Comparison of ENCODE assay signal across 16 cellular contexts in the genomic region with DNA sequence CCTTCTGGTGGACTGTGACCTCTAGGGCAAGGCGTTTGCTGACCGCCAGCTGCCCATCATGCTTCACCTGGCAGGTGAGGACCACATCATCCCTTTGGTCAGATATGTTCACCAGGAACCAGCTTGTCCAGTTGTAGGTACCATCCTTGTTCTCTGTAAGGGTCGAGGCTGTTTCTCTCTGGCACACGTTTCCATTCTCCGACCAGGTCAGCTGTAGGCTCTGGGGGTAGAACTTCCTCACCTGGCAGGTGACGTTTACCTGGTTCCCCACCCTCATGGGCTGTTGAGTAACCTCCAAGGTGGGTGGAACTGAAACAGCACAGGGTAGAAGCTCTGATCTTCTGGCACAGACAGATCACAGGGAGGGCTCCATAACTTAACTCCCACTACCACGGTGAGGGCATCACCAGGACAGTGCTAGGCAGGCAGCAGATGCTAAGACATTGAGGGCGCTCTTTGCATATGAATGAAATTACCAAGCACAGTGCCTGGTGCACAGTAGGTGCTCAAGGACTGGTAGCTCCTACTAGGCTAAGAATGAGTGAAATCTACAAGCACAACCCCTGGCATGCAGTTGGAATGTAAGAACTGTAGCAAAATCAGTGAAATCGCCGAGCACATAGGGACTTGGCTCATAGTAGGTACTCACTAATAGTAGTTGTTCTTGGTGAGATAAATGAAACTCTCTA. TPM values are rescaled to one million over a fixed set of nuclear protein-coding genes. Genes with fewer than 3 reads are reported as not detected.
A peak's percentile ranks its signal among the peaks of the same experiment; 100 is the strongest.
DNase-seq lines count a peak whose midpoint lies in the region; ATAC-seq and TF ChIP-seq lines count a peak whose summit lies in the region.
"Had no signal": no experiment of that assay in that cellular context is flagged by ENCODE, and none has a peak within 500 bp of the region (broad histone marks: within the 10 kb centered on the region; RNA-seq: fewer than 3 reads in every experiment).

No MANE protein-coding gene starts in this region.

- H3K36me3 Mint-ChIP-seq in activated T-cell treated with anti-CD3 and anti-CD28 coated beads, Interleukin-2, amount 50 U/mL, for 24 hours (ENCODE audit: low read depth): peaks cover 50% of the 10 kb centered on the region
- peaks cover 30% of the 10 kb centered on the region for H3K36me3 Mint-ChIP-seq in activated T-cell treated with anti-CD3 and anti-CD28 coated beads, Interleukin-2, amount 50 U/mL, for 4 hours (ENCODE audit: insufficient read depth)
- peaks cover 56 to 61% of the 10 kb centered on the region in 2 donors for H3K36me3 Mint-ChIP-seq in CD4-positive, alpha-beta memory T cell
- no peaks in the 10 kb centered on the region; the same call in 1 of the 2 replicates for H3K36me3 Mint-ChIP-seq in WTC11
- peaks cover 9 to 67% (median 51%) of the 10 kb centered on the region in 5 donors for H3K36me3 Mint-ChIP-seq in naive thymus-derived CD4-positive, alpha-beta T cell

- POLR2A ChIA-PET in CD4-positive, alpha-beta memory T cell (lab: Charles Lee; ENCODE audit: partially characterized antibody): interaction anchor here (0.6 to 1.4 kb wide), 2 partner anchors 16 to 96 kb away, joined by 3 to 6 read pairs; no protein-coding TSS in a partner anchor
- POLR2A ChIA-PET in WTC11 (lab: Charles Lee): no interaction called here
- POLR2A ChIA-PET in naive thymus-derived CD4-positive, alpha-beta T cell (lab: Charles Lee): no interaction called here

- peak overlapping the region; percentile 45 for H3K27ac Mint-ChIP-seq in activated T-cell treated with anti-CD3 and anti-CD28 coated beads, Interleukin-2, amount 50 U/mL, for 24 hours
- peak overlapping the region in 4 of 7 donors; percentile 3 to 37 (median 14) for H3K27ac Mint-ChIP-seq in CD4-positive, alpha-beta memory T cell
- H3K27ac Mint-ChIP-seq in WTC11: no peak overlapping the region
- peak overlapping the region in 5 of 9 donors; percentile 39 to 72 (median 52) for H3K27ac Mint-ChIP-seq in naive thymus-derived CD4-positive, alpha-beta T cell
- H3K27ac Mint-ChIP-seq: HFFc6 had no signal

- peaks cover 11% of the 10 kb centered on the region for H3K36me3 ChIP-seq in CD4-positive, alpha-beta memory T cell (ENCODE audit: insufficient read depth, low read length)
- H3K36me3 ChIP-seq in naive thymus-derived CD4-positive, alpha-beta T cell (ENCODE audit: control insufficient read depth in 2 of 3, insufficient read depth in 3 of 3, low read length in 3 of 3): peaks cover 0 to 34% (median 13%) of the 10 kb centered on the region in 3 experiments
- H3K36me3 ChIP-seq: BLaER1 had no signal

- intact Hi-C loops in CD4-positive, alpha-beta memory T cell (cut with micrococcal nuclease): no loop called here
- intact Hi-C loops in naive thymus-derived CD4-positive, alpha-beta T cell (cut with micrococcal nuclease): no loop called here

- CTCF ChIA-PET in CD4-positive, alpha-beta memory T cell (lab: Charles Lee; ENCODE audit: partially characterized antibody): interaction anchor here (1.3 to 1.4 kb wide), 2 partner anchors 36 to 99 kb away, joined by 3 to 5 read pairs; no protein-coding TSS in a partner anchor
- CTCF ChIA-PET in WTC11 (lab: Charles Lee): interaction anchor here (0.9 to 2.9 kb wide), 4 partner anchors 102 to 312 kb away, joined by 3 to 17 read pairs (median 6); no protein-coding TSS in a partner anchor
- CTCF ChIA-PET in naive thymus-derived CD4-positive, alpha-beta T cell (lab: Charles Lee): interaction anchor here (0.7 to 0.9 kb wide), 2 partner anchors 8 to 20 kb away, joined by 3 read pairs; no protein-coding TSS in a partner anchor

- H3K4me3 Mint-ChIP-seq in activated T-cell treated with anti-CD3 and anti-CD28 coated beads, Interleukin-2, amount 50 U/mL, for 24 hours: no peak overlapping the region
- H3K4me3 Mint-ChIP-seq in activated T-cell treated with anti-CD3 and anti-CD28 coated beads, Interleukin-2, amount 50 U/mL, for 4 hours: no peak overlapping the region
- H3K4me3 Mint-ChIP-seq in CD4-positive, alpha-beta memory T cell: peak overlapping the region in 1 of 8 donors; percentile 35
- H3K4me3 Mint-ChIP-seq in WTC11: no peak overlapping the region
- H3K4me3 Mint-ChIP-seq in naive thymus-derived CD4-positive, alpha-beta T cell: no peak overlapping the region
- H3K4me3 Mint-ChIP-seq: HFFc6 had no signal

- H3K27me3 ChIP-seq in CD4-positive, alpha-beta memory T cell (ENCODE audit: insufficient read depth, low read length): no peaks in the 10 kb centered on the region
- no peaks in the 10 kb centered on the region for H3K27me3 ChIP-seq in naive thymus-derived CD4-positive, alpha-beta T cell (ENCODE audit: control insufficient read depth in 2 of 2, insufficient read depth in 2 of 2, low read length in 2 of 2)
- H3K27me3 ChIP-seq: BLaER1 had no signal

- peaks cover 8% of the 10 kb centered on the region for H3K9me3 Mint-ChIP-seq in activated T-cell treated with anti-CD3 and anti-CD28 coated beads, Interleukin-2, amount 50 U/mL, for 24 hours
- H3K9me3 Mint-ChIP-seq in activated T-cell treated with anti-CD3 and anti-CD28 coated beads, Interleukin-2, amount 50 U/mL, for 4 hours: peaks cover 15% of the 10 kb centered on the region
- peaks cover 0 to 6% (median 2%) of the 10 kb centered on the region in 8 donors for H3K9me3 Mint-ChIP-seq in CD4-positive, alpha-beta memory T cell
- 0 out of 2 replicates have a peak, but pooled peaks cover 3% of the 10 kb centered on the region for H3K9me3 Mint-ChIP-seq in WTC11
- peaks cover 0 to 11% (median 1%) of the 10 kb centered on the region in 11 donors for H3K9me3 Mint-ChIP-seq in naive thymus-derived CD4-positive, alpha-beta T cell
- H3K9me3 Mint-ChIP-seq: HFFc6 had no signal

- H3K4me3 ChIP-seq in CD4-positive, alpha-beta memory T cell (ENCODE audit: low read length in 2 of 2): no peak overlapping the region
- no peak overlapping the region for H3K4me3 ChIP-seq in naive thymus-derived CD4-positive, alpha-beta T cell (ENCODE audit: low read length)
- H3K4me3 ChIP-seq: BLaER1, GM12878 had no signal

- H3K9me3 ChIP-seq in CD4-positive, alpha-beta memory T cell (ENCODE audit: control insufficient read depth in 1 of 2, low read length in 2 of 2): no peaks in the 10 kb centered on the region
- H3K9me3 ChIP-seq in naive thymus-derived CD4-positive, alpha-beta T cell (ENCODE audit: control insufficient read depth in 2 of 3, low read length in 3 of 3): no peaks in the 10 kb centered on the region

- peaks cover 41% of the 10 kb centered on the region for H3K4me1 ChIP-seq in CD4-positive, alpha-beta memory T cell (ENCODE audit: insufficient read depth, low read length)
- peaks cover 14 to 29% of the 10 kb centered on the region in 2 donors for H3K4me1 ChIP-seq in naive thymus-derived CD4-positive, alpha-beta T cell (ENCODE audit: control insufficient read depth in 2 of 2, insufficient read depth in 2 of 2, low read length in 2 of 2)

- H3K27ac ChIP-seq in CD4-positive, alpha-beta memory T cell (ENCODE audit: low read depth, low read length): no peak overlapping the region
- H3K27ac ChIP-seq in naive thymus-derived CD4-positive, alpha-beta T cell (ENCODE audit: low read depth, low read length): no peak overlapping the region
- H3K27ac ChIP-seq: BLaER1 had no signal

- no peak for DNase-seq in activated T-cell treated with anti-CD3 and anti-CD28 coated beads, Interleukin-2, amount 50 U/mL, for 24 hours
- DNase-seq in activated T-cell treated with anti-CD3 and anti-CD28 coated beads, Interleukin-2, amount 50 U/mL, for 4 hours: no peak
- no peak for DNase-seq in CD4-positive, alpha-beta memory T cell
- no peak for DNase-seq in WTC11 (ENCODE audit: low spot score)
- no peak for DNase-seq in naive thymus-derived CD4-positive, alpha-beta T cell
- DNase-seq: 8988T, AML-193, DMS79, HCEC 1CT, HFFc6 had no signal

- H3K4me1 Mint-ChIP-seq in activated T-cell treated with anti-CD3 and anti-CD28 coated beads, Interleukin-2, amount 50 U/mL, for 24 hours (ENCODE audit: low read depth): peaks cover 75% of the 10 kb centered on the region
- H3K4me1 Mint-ChIP-seq in activated T-cell treated with anti-CD3 and anti-CD28 coated beads, Interleukin-2, amount 50 U/mL, for 4 hours (ENCODE audit: low read depth): peaks cover 42% of the 10 kb centered on the region
- peaks cover 38 to 53% (median 46%) of the 10 kb centered on the region in 4 donors for H3K4me1 Mint-ChIP-seq in CD4-positive, alpha-beta memory T cell
- peaks cover 41% of the 10 kb centered on the region for H3K4me1 Mint-ChIP-seq in WTC11
- H3K4me1 Mint-ChIP-seq in naive thymus-derived CD4-positive, alpha-beta T cell: peaks cover 28 to 67% (median 53%) of the 10 kb centered on the region in 7 donors

- no peaks in the 10 kb centered on the region for H3K27me3 Mint-ChIP-seq in activated T-cell treated with anti-CD3 and anti-CD28 coated beads, Interleukin-2, amount 50 U/mL, for 24 hours
- H3K27me3 Mint-ChIP-seq in activated T-cell treated with anti-CD3 and anti-CD28 coated beads, Interleukin-2, amount 50 U/mL, for 4 hours (ENCODE audit: low read depth): no peaks in the 10 kb centered on the region
- no peaks in the 10 kb centered on the region for H3K27me3 Mint-ChIP-seq in CD4-positive, alpha-beta memory T cell
- peaks cover 5% of the 10 kb centered on the region; the same call in 1 of the 2 replicates for H3K27me3 Mint-ChIP-seq in WTC11 (ENCODE audit: low read depth)
- no peaks in the 10 kb centered on the region for H3K27me3 Mint-ChIP-seq in naive thymus-derived CD4-positive, alpha-beta T cell

- no peak for TF ChIP-seq CTCF in WTC11 (IDR thresholded peaks at IDR 0.05)

- ATAC-seq in activated T-cell treated with anti-CD3 and anti-CD28 coated beads, Interleukin-2, amount 50 U/mL, for 4 hours: no peak
- peak; percentile 21; the same call in 1 of the 2 replicates for ATAC-seq in WTC11
- ATAC-seq in naive thymus-derived CD4-positive, alpha-beta T cell: no peak
- ATAC-seq in GM21447 (IDR thresholded peaks at IDR 0.05; ENCODE audit: unreplicated experiment): no peak
- no peak for ATAC-seq in GM19463 (IDR thresholded peaks at IDR 0.05; ENCODE audit: unreplicated experiment)
- ATAC-seq: GM12878 had no signal

TF ChIP-seq in WTC11, 78 proteins besides CTCF, POLR2A, EP300 and RAD21 (continues in another document):
- TF ChIP-seq ZNF396 (CRISPR knock-in tag; IDR thresholded peaks at IDR 0.05; ENCODE audit: borderline replicate concordance) (no peak), NR2C2 (CRISPR knock-in tag; IDR thresholded peaks at IDR 0.05) (no peak)

RNA-seq across cellular contexts. Expression of a gene that starts 15.6 kb away (rescaled TPM):
- under 1 TPM; 0.34 to 0.78 (median 0.73) TPM for total RNA-seq in activated T-cell treated with anti-CD3 and anti-CD28 coated beads, Interleukin-2, amount 50 U/mL, for 4 hours
- 1 to 10 TPM; 4.7 to 7.2 TPM for total RNA-seq in CD4-positive, alpha-beta memory T cell
- 1 to 10 TPM in 1 of 2 donors, under 1 TPM in 1; 0.64 to 1.2 TPM for polyA plus RNA-seq in CD4-positive, alpha-beta memory T cell
- total RNA-seq in WTC11 (2021): 0.11 TPM in 1 of 3 replicates, not detected in the others
- total RNA-seq in naive thymus-derived CD4-positive, alpha-beta T cell: 10 to 100 TPM in 3 of 5 experiments, 1 to 10 TPM in 2; 4.6 to 28.2 (median 11.9) TPM
- polyA plus RNA-seq in naive thymus-derived CD4-positive, alpha-beta T cell: 1 to 10 TPM; 2.2 to 7.9 TPM
- total RNA-seq: HFFc6 had no signal

RNA-seq across cellular contexts. Expression of a gene that starts 22.1 kb away (rescaled TPM):
- 10 to 100 TPM; 11.6 to 13.3 (median 12.0) TPM for total RNA-seq in activated T-cell treated with anti-CD3 and anti-CD28 coated beads, Interleukin-2, amount 50 U/mL, for 4 hours
- 10 to 100 TPM; 32.4 to 34.9 TPM for total RNA-seq in CD4-positive, alpha-beta memory T cell
- 100 to 1,000 TPM; 136 to 211 TPM for polyA plus RNA-seq in CD4-positive, alpha-beta memory T cell
- total RNA-seq in WTC11 (2021): not detected in 3 replicates
- total RNA-seq in naive thymus-derived CD4-positive, alpha-beta T cell: 10 to 100 TPM; 25.6 to 71.7 (median 50.2) TPM
- 100 to 1,000 TPM; 197 to 198 TPM for polyA plus RNA-seq in naive thymus-derived CD4-positive, alpha-beta T cell
- total RNA-seq: G401, H4, HFFc6 had no signal

Comparison
In these comparisons a context has a peak if more than half of its experiments do, and no peak if none do; other contexts are left out.
1. RNA of a gene that starts 22.1 kb away (total RNA-seq): 25.6 to 71.7 TPM in naive thymus-derived CD4-positive, alpha-beta T cell, 32.4 to 34.9 TPM in CD4-positive, alpha-beta memory T cell and 11.6 to 13.3 TPM in activated T-cell treated with anti-CD3 and anti-CD28 coated beads, Interleukin-2, amount 50 U/mL, for 4 hours; not detected in WTC11; every median in the first group is over 10 times any median in the second.